In the genomic region with DNA sequence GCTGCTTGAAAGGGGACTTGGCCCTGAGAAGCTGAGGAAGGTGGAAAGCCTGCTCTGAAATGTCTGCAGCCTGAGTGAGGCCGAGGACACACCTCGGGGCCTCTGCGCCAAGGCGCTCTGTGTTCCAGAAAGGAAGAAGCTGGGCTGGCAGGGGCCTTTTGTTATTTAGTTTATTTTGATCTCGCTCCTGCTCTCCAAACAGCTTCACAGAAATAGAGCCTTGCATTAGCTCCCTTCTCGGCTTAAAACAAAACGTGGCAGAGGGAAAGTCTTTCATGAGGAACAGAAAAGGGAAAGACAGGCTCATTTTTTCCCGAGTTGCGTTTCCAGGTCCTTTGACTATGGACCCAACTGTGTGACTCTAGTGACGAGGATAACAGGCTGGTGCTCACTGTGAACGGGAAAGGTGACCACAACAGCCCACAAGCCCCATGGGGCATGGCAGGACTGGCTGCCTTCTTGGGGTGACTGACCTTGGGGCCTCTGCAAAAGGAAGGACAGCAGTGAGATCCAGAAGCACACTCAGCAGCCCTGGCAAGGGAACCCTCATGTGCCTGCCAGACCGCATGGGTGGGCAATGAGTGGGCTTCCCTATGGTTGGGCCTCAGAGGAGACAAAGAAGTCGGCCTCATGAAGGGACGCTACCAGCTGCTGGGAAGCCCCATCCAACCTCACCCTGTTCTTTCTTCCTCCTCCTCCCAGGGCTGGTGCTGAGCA, we compare ENCODE assay signal across 12 cellular contexts. TPM values are rescaled to one million over a fixed set of nuclear protein-coding genes. Genes with fewer than 3 reads are reported as not detected.
A peak's percentile ranks its signal among the peaks of the same experiment; 100 is the strongest.
DNase-seq lines count a peak whose midpoint lies in the region; ATAC-seq and TF ChIP-seq lines count a peak whose summit lies in the region.
"Had no signal": no experiment of that assay in that cellular context is flagged by ENCODE, and none has a peak within 500 bp of the region (broad histone marks: within the 10 kb centered on the region; RNA-seq: fewer than 3 reads in every experiment).

No MANE protein-coding gene starts in this region.

- no peaks in the 10 kb centered on the region for H3K9me3 ChIP-seq in NT2/D1 (ENCODE audit: insufficient read depth, low read length)
- peaks cover 0 to 4% of the 10 kb centered on the region in 2 donors for H3K9me3 ChIP-seq in breast epithelium
- H3K9me3 ChIP-seq in mucosa of stomach (ENCODE audit: control insufficient read depth, low read length), result no peaks in the 10 kb centered on the region
- H3K9me3 ChIP-seq in tibial artery, result no peaks in the 10 kb centered on the region

- DNase-seq in NT2/D1 (ENCODE audit: low read depth, low spot score) (no peak), breast epithelium (ENCODE audit: low spot score in 2 of 2) (no peak), tibial artery (no peak), NCI-H2107 (lab: John Stamatoyannopoulos, UW) (no peak)
- DNase-seq: activated CD4-positive, alpha-beta T cell treated with anti-CD3 and anti-CD28 coated beads, Interleukin-2, amount 50 U/mL, for 4 hours; DMS79; glutamatergic neuron had no signal

- no peak for TF ChIP-seq POLR2A in breast epithelium (IDR thresholded peaks at IDR 0.05)
- no peak for TF ChIP-seq POLR2A in GM18505 (IDR thresholded peaks at IDR 0.05; ENCODE audit: borderline replicate concordance, extremely low read depth, insufficient read depth, insufficient read length)

- H3K9ac ChIP-seq in NT2/D1 (ENCODE audit: insufficient read length, low read depth), result peak overlapping the region; percentile 62
- peak overlapping the region; percentile 6 for H3K9ac ChIP-seq in mucosa of stomach (ENCODE audit: low read length)

- no peak for TF ChIP-seq CTCF in breast epithelium (IDR thresholded peaks at IDR 0.05)
- TF ChIP-seq CTCF in tibial artery (IDR thresholded peaks at IDR 0.05), result no peak

- peaks cover 29% of the 10 kb centered on the region for H3K36me3 ChIP-seq in NT2/D1 (ENCODE audit: insufficient read depth, insufficient read length, low read length)
- no peaks in the 10 kb centered on the region for H3K36me3 ChIP-seq in breast epithelium
- peaks cover 20% of the 10 kb centered on the region for H3K36me3 ChIP-seq in mucosa of stomach (ENCODE audit: control insufficient read depth, insufficient read depth, low read length)
- H3K36me3 ChIP-seq in tibial artery, result peaks cover 22 to 33% (median 32%) of the 10 kb centered on the region in 3 donors

- H3K27me3 ChIP-seq in NT2/D1 (ENCODE audit: insufficient read depth, insufficient read length) (no peaks in the 10 kb centered on the region), breast epithelium (no peaks in the 10 kb centered on the region), mucosa of stomach (ENCODE audit: control insufficient read depth, insufficient read depth, low read length) (peaks cover 10% of the 10 kb centered on the region), tibial artery (no peaks in the 10 kb centered on the region)

- H3K27ac ChIP-seq in breast epithelium, result peak overlapping the region; percentile 81 to 90
- peak overlapping the region; percentile 69 to 76 for H3K27ac ChIP-seq in tibial artery

- H3K4me3 ChIP-seq in NT2/D1 (ENCODE audit: insufficient read length, low read depth) (no peak overlapping the region), breast epithelium (no peak overlapping the region), mucosa of stomach (ENCODE audit: low read length) (no peak overlapping the region), tibial artery (no peak overlapping the region)

- intact Hi-C loops in breast epithelium (cut with DNase I; ENCODE audit: low total_unique reads) (no loop called here), tibial artery (cut with DNase I; ENCODE audit: low total_unique reads) (loop anchor here (5.0 kb wide), 1 partner anchor 382 kb away; no protein-coding TSS in a partner anchor)

- ATAC-seq in activated CD4-positive, CD25-positive, alpha-beta regulatory T cell treated with anti-CD3 and anti-CD28 coated beads, Interleukin-2, amount 50 U/mL, for 24 hours, result no peak
- no peak for ATAC-seq in GM18505 (IDR thresholded peaks at IDR 0.05; ENCODE audit: unreplicated experiment)

- H3K4me1 ChIP-seq in NT2/D1 (ENCODE audit: insufficient read depth, insufficient read length), result peaks cover 23% of the 10 kb centered on the region
- H3K4me1 ChIP-seq in breast epithelium, result peaks cover 20 to 23% of the 10 kb centered on the region in 2 donors
- H3K4me1 ChIP-seq in mucosa of stomach (ENCODE audit: control insufficient read depth, insufficient read depth, low read length), result peaks cover 33% of the 10 kb centered on the region
- H3K4me1 ChIP-seq in tibial artery, result peaks cover 0 to 52% (median 40%) of the 10 kb centered on the region in 4 donors

RNA-seq across cellular contexts. Expression of a gene that starts 18.7 kb away (rescaled TPM):
- 10 to 100 TPM; 42.2 to 69.1 (median 59.0) TPM for total RNA-seq in breast epithelium

RNA-seq across cellular contexts. Expression of a gene that starts 23.6 kb away (rescaled TPM):
- 1 to 10 TPM in 1 of 3 donors, under 1 TPM in 2; 0.15 to 4.2 (median 0.66) TPM for total RNA-seq in breast epithelium
- total RNA-seq: lung microvascular endothelial cell, NCI-H460 had no signal

RNA-seq across cellular contexts. Expression of a gene that starts 33.5 kb away (rescaled TPM):
- not detected for total RNA-seq in breast epithelium
- total RNA-seq: lung microvascular endothelial cell, NCI-H460 had no signal

RNA-seq across cellular contexts. Expression of a gene that starts 58.8 kb away (rescaled TPM):
- 10 to 100 TPM in 2 of 3 donors, 1 to 10 TPM in 1; 9.9 to 19.7 (median 19.6) TPM for total RNA-seq in breast epithelium
